In genomic region chr2:19538411-19538963, GRCh38 we compare ENCODE assay signal across 8 cellular contexts.
A peak's percentile ranks its signal among the peaks of the same experiment; 100 is the strongest.
DNase-seq lines count a peak whose midpoint lies in the region; ATAC-seq and TF ChIP-seq lines count a peak whose summit lies in the region.
"Had no signal": no experiment of that assay in that cellular context is flagged by ENCODE, and none has a peak within 500 bp of the region (broad histone marks: within the 10 kb centered on the region; RNA-seq: fewer than 3 reads in every experiment).

No MANE protein-coding gene starts in this region.

- no peaks in the 10 kb centered on the region for H3K9me3 Mint-ChIP-seq in type B pancreatic cell

- no peak overlapping the region for H2AFZ ChIP-seq in hepatocyte

- H3K27ac ChIP-seq in hepatocyte = peak overlapping the region; percentile 54

- ATAC-seq in GM21723 (IDR thresholded peaks at IDR 0.05; ENCODE audit: unreplicated experiment) (no peak), HG02973 (IDR thresholded peaks at IDR 0.05; ENCODE audit: unreplicated experiment) (no peak)

- no peaks in the 10 kb centered on the region for H3K27me3 ChIP-seq in hepatocyte

- H3K9me2 ChIP-seq in hepatocyte (replicated peaks; ENCODE audit: insufficient read depth) = no peaks in the 10 kb centered on the region

- no peaks in the 10 kb centered on the region for H3K27me3 Mint-ChIP-seq in type B pancreatic cell

- no peaks in the 10 kb centered on the region for H3K36me3 ChIP-seq in hepatocyte (replicated peaks; ENCODE audit: insufficient read depth, low read depth)

- H3K36me3 Mint-ChIP-seq in type B pancreatic cell = no peaks in the 10 kb centered on the region

- WGBS in hepatocyte (ENCODE audit: low lambda C conversion rate, missing lambda C conversion rate) = 75% methylated on average over 7 of the region's 7 CpGs

- no peak overlapping the region for H3K4me3 Mint-ChIP-seq in type B pancreatic cell

- H3K4me1 ChIP-seq in hepatocyte (ENCODE audit: insufficient read depth) = peaks cover 6% of the 10 kb centered on the region

- H3K9me3 ChIP-seq in hepatocyte (ENCODE audit: low read depth) = no peaks in the 10 kb centered on the region

- no peaks in the 10 kb centered on the region for H3K79me2 ChIP-seq in hepatocyte

- H3K4me2 ChIP-seq in hepatocyte = no peak overlapping the region

- no peaks in the 10 kb centered on the region for H4K20me1 ChIP-seq in hepatocyte (ENCODE audit: insufficient read depth, poor library complexity, severe bottlenecking)

- peak overlapping the region; percentile 84 for H3K27ac Mint-ChIP-seq in type B pancreatic cell

- H3K4me1 Mint-ChIP-seq in type B pancreatic cell (ENCODE audit: unreplicated experiment) = peaks cover 7% of the 10 kb centered on the region

- DNase-seq in HK-2 (ENCODE audit: unreplicated experiment) (peak; percentile 73), amniotic stem cell (lab: John Stamatoyannopoulos, UW) (peak; percentile 44), hepatocyte (ENCODE audit: low spot score) (peak; percentile 75), type B pancreatic cell (ENCODE audit: extremely low spot score, unreplicated experiment) (no peak), germinal center (ENCODE audit: low spot score) (no peak)
- DNase-seq: SHP77 treated with DMSO at 0.1 percent for 48 hours had no signal

- TF ChIP-seq CTCF in hepatocyte (IDR thresholded peaks at IDR 0.05; ENCODE audit: poor library complexity) = no peak
- TF ChIP-seq CTCF in type B pancreatic cell (conservative IDR thresholded peaks at IDR 0.05) = no peak

- H3K4me3 ChIP-seq in hepatocyte = no peak overlapping the region

Comparison
In these comparisons a context has a peak if more than half of its experiments do, and no peak if none do; other contexts are left out.
1. DNase-seq: peak in HK-2 (single experiment), amniotic stem cell (single experiment) and hepatocyte (single experiment); none in type B pancreatic cell (single experiment) and germinal center (single experiment).